In genomic region chr2:78457269-78457668, GRCh38 we compare ENCODE assay signal across 7 cellular contexts.
"Had no signal": no experiment of that assay in that cellular context is flagged by ENCODE, and none has a peak within 500 bp of the region (broad histone marks: within the 10 kb centered on the region; RNA-seq: fewer than 3 reads in every experiment).

No MANE protein-coding gene starts in this region.

- H3K27ac ChIP-seq: HL-60, KMS-11 had no signal

- ATAC-seq: K562 had no signal

- H3K4me2 ChIP-seq: KMS-11 had no signal

- FAIRE-seq: HTR-8/SVneo, K562 had no signal

- DNase-seq: IMR-90, KBM-7, KG1 had no signal

- H3K9ac ChIP-seq: KMS-11 had no signal

- H3K4me3 ChIP-seq: K562 had no signal
